Comparison of ENCODE assay signal across 28 cellular contexts in the genomic region with DNA sequence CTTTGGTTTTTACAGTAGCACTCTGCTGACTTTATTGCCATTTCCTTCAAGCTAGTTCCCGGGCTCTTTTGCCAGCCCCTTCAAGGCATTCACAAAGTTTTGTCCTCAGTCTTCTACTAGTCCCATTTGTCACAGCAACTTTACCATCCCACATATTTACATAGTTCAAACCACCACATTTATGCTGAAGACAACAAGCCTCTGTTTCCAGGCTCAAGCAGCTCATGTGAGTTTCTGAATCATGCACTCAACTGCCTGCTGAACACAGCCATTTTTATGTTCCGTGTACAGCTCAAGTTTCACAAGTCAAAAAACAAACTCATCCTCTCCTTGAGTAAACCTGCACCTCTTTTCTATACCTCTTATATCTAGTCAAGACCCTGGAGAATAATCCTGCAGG.
DNase-seq lines count a peak whose midpoint lies in the region; ATAC-seq, FAIRE-seq and TF ChIP-seq lines count a peak whose summit lies in the region.
"Had no signal": no experiment of that assay in that cellular context is flagged by ENCODE, and none has a peak within 500 bp of the region (broad histone marks: within the 10 kb centered on the region; RNA-seq: fewer than 3 reads in every experiment).

No MANE protein-coding gene starts in this region.

- in situ Hi-C loops in astrocyte of the spinal cord (cut with HindIII; ENCODE audit: low sequenced_read_pairs) = no loop called here
- in situ Hi-C loops in GM13977 (cut with MboI; ENCODE audit: low pct_unique_long_range_greater_than_20kb, low sequenced_read_pairs, unreplicated experiment) = no loop called here

- no peaks in the 10 kb centered on the region for H3K9me3 ChIP-seq in aorta (ENCODE audit: control insufficient read depth, low read length)
- H3K9me3 ChIP-seq: A549, adrenal gland, BLaER1, Caco-2, right lobe of liver had no signal

- WGBS in aorta, 2 donors = 72 to 77% methylated on average over 2 of the region's 2 CpGs

- H3K4me1 ChIP-seq in aorta (ENCODE audit: control insufficient read depth in 1 of 2, insufficient read depth in 2 of 2, low read length in 2 of 2) = no peaks in the 10 kb centered on the region
- H3K4me1 ChIP-seq: A549, adrenal gland, BLaER1, Caco-2, right lobe of liver, stomach had no signal

- TF ChIP-seq CTCF in astrocyte of the spinal cord (IDR thresholded peaks at IDR 0.05; ENCODE audit: low read depth, low read length) (no peak), GM13977 (IDR thresholded peaks at IDR 0.05; ENCODE audit: extremely low read depth, insufficient read depth, missing control alignments) (no peak)

- H3K4me3 ChIP-seq in astrocyte of the spinal cord (ENCODE audit: low read depth, low read length) (no peak overlapping the region), aorta (ENCODE audit: low read length in 2 of 2) (no peak overlapping the region)
- H3K4me3 ChIP-seq: A549, adrenal gland, BLaER1, right lobe of liver, stomach had no signal

- no peak for ATAC-seq in aorta (ENCODE audit: low FRiP score)
- ATAC-seq: A549; activated T-cell treated with anti-CD3 and anti-CD28 coated beads, Interleukin-2, amount 50 U/mL, for 4 hours; esophagus mucosa; right lobe of liver had no signal

- no peak overlapping the region for H3K27ac ChIP-seq in aorta (ENCODE audit: low read depth in 1 of 2, low read length in 2 of 2)
- H3K27ac ChIP-seq: A549, adrenal gland, BLaER1, HL-60, right lobe of liver, stomach had no signal

- DNase-seq in NCI-H526 (lab: John Stamatoyannopoulos, UW) (peak; percentile 14 to 20), NCI-H526 treated with DMSO at 0.1 percent for 48 hours (lab: John Stamatoyannopoulos, UW) (no peak), astrocyte of the spinal cord (ENCODE audit: low read depth, low spot score) (peak; percentile 6), kidney tubule cell (ENCODE audit: low spot score) (peak; percentile 28), urothelium cell line (ENCODE audit: low spot score) (peak; percentile 2), aorta (no peak), MV-4-11 (lab: John Stamatoyannopoulos, UW) (no peak), GM13977 (ENCODE audit: low spot score) (no peak)
- DNase-seq: activated naive CD4-positive, alpha-beta T cell; activated T-cell treated with anti-CD3 and anti-CD28 coated beads, Interleukin-2, amount 50 U/mL, for 4 hours; adrenal gland; Caco-2; effector CD4-positive, alpha-beta T cell; EL; H9; mesendoderm; naive B cell; NCI-H1436; NCI-H2171; NCI-H774; right lobe of liver; SHP77 treated with DMSO at 0.1 percent for 48 hours; stimulated activated CD4-positive, alpha-beta T cell treated with anti-CD3 and anti-CD28 coated beads, Interleukin-15, amount 100 ng/mL, for 24 hours; stomach had no signal

- FAIRE-seq in urothelium cell line (lab: Jason Lieb, UNC) = no peak
- FAIRE-seq: A549 had no signal

- H3K36me3 ChIP-seq in aorta (ENCODE audit: control insufficient read depth in 1 of 2, insufficient read depth in 2 of 2, low read length in 1 of 2) = no peaks in the 10 kb centered on the region
- H3K36me3 ChIP-seq: adrenal gland, BLaER1, right lobe of liver, stomach had no signal

- H3K27me3 ChIP-seq in aorta (ENCODE audit: control insufficient read depth in 1 of 2, insufficient read depth in 2 of 2, low read length in 1 of 2) = no peaks in the 10 kb centered on the region
- H3K27me3 ChIP-seq: adrenal gland, BLaER1, right lobe of liver, stomach had no signal

- intact Hi-C loops in aorta (cut with DNase I) = no loop called here

Comparison
In these comparisons a context has a peak if more than half of its experiments do, and no peak if none do; other contexts are left out.
1. DNase-seq: peak in NCI-H526 (2 of 2), astrocyte of the spinal cord (single experiment), kidney tubule cell (single experiment) and urothelium cell line (single experiment); none in NCI-H526 treated with DMSO at 0.1 percent for 48 hours (single experiment), aorta (0 of 2), MV-4-11 (single experiment) and GM13977 (single experiment).